8 cellular contexts compared by ENCODE assay signal in the genomic region with DNA sequence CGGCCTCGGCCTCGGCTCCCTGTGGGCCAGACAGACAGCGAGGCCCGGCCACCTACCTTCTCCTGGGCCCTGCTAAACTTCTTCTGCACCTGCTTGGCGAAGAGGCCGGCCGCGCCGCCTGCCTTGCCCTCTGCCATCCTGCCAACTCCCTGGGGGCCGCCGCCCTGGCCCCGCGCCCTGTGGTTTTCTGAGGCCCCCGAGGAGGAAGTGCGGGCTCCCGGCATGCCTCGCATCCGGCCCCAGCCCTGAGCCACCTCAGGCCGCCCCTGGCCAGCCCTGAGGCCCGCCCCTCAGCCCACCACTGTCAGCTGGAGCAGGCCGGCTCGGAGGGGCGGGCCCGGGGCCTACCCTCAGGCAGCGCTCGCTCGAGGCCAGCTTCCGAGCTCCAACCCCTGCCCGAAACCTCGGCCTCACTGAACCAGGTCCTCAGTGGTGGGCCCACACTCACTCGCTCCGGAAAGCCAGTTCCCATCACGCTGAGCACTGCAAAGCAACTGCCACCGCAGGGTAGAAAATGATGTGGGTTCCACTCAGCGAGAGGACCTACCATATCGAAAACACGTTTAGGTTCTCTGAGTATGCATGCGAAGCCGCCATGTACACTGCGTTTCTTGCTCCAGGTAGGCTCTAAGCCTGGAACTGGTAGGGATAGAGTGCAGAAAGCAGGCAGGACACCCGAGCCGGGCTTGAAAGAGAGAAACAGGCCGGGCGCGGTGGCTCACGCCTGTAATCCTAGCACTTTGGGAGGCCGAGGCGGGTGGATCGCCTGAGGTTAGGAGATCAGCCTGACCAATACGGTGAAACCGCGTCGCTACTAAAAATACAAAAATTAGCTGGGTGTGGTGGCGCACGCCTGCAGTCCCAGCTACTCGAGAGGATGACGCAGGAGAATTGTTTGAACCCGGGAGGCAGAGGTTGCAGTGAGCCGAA. TPM values are rescaled to one million over a fixed set of nuclear protein-coding genes. Genes with fewer than 3 reads are reported as not detected.
DNase-seq lines count a peak whose midpoint lies in the region; ATAC-seq lines count a peak whose summit lies in the region.

A gene (minus strand): TSS at position 209 of the 930 bp plus-strand sequence. CDS start 72 bp downstream, at position 137.

- ATAC-seq in GM18867 (IDR thresholded peaks at IDR 0.05; ENCODE audit: unreplicated experiment) (peak; percentile 64), HG03135 (IDR thresholded peaks at IDR 0.05; ENCODE audit: unreplicated experiment) (peak; percentile 46), GM18873 (IDR thresholded peaks at IDR 0.05; ENCODE audit: low FRiP score, unreplicated experiment) (no peak)
- peak; percentile 77 to 80 for ATAC-seq in activated CD4-positive, CD25-positive, alpha-beta regulatory T cell treated with anti-CD3 and anti-CD28 coated beads, Interleukin-2, amount 50 U/mL, for 24 hours

- H3K9ac ChIP-seq in duodenal mucosa (ENCODE audit: low read depth in 1 of 2, low read length in 2 of 2), result peak within 1 kb of the TSS; percentile 31 to 58

- peak; percentile 28 to 65 for DNase-seq in stimulated activated CD4-positive, alpha-beta T cell treated with anti-CD3 and anti-CD28 coated beads, Interleukin-15, amount 100 ng/mL, for 48 hours (ENCODE audit: low read depth in 2 of 2)
- DNase-seq in SK-N-DZ (ENCODE audit: low spot score) (no peak), HT-29 (ENCODE audit: low spot score) (no peak)

- no peaks in the 10 kb centered on the region for H3K9me3 ChIP-seq in duodenal mucosa (ENCODE audit: control insufficient read depth in 1 of 2, low read length in 2 of 2)

- H3K27ac ChIP-seq in duodenal mucosa (ENCODE audit: low read depth, low read length), result peak within 1 kb of the TSS; percentile 63

- H3K36me3 ChIP-seq in duodenal mucosa (ENCODE audit: control insufficient read depth in 1 of 2, insufficient read depth in 2 of 2, low read length in 2 of 2), result no peaks in the 10 kb centered on the region

- no peaks in the 10 kb centered on the region for H3K27me3 ChIP-seq in duodenal mucosa (ENCODE audit: control insufficient read depth in 1 of 2, insufficient read depth in 2 of 2, low read length in 2 of 2)

- H3K4me3 ChIP-seq in duodenal mucosa (ENCODE audit: low read depth in 1 of 2, low read length in 2 of 2), result peak within 1 kb of the TSS; percentile 60 to 66

- peaks cover 8 to 16% of the 10 kb centered on the region in 2 donors for H3K4me1 ChIP-seq in duodenal mucosa (ENCODE audit: control insufficient read depth in 1 of 2, insufficient read depth in 2 of 2, low read length in 2 of 2)

RNA-seq across cellular contexts. Expression of the gene that starts here (rescaled TPM):
- not detected in 2 replicates for polyA plus RNA-seq in SK-N-DZ (2014; cell fraction: cytosol; rRNA removed)
- not detected in 2 replicates for polyA plus RNA-seq in SK-N-DZ (2014; cell fraction: nucleus; rRNA removed)
- total RNA-seq in HT-29 (2014; rRNA removed; shearing (Covaris generic)), result 0.42 and 0.56 TPM in 2 replicates

Comparison
In these comparisons a context has a peak if more than half of its experiments do, and no peak if none do; other contexts are left out.
1. DNase-seq: peak in stimulated activated CD4-positive, alpha-beta T cell treated with anti-CD3 and anti-CD28 coated beads, Interleukin-15, amount 100 ng/mL, for 48 hours (2 of 2); none in SK-N-DZ (single experiment) and HT-29 (single experiment).